Comparison of ENCODE assay signal across 25 cellular contexts in genomic region chr5:68862560-68862959, GRCh38.
"Had no signal": no experiment of that assay in that cellular context is flagged by ENCODE, and none has a peak within 500 bp of the region (broad histone marks: within the 10 kb centered on the region; RNA-seq: fewer than 3 reads in every experiment).

No MANE protein-coding gene starts in this region.

- H3K27ac ChIP-seq: neutrophil, pancreas, psoas muscle, right lobe of liver, sigmoid colon, stomach, thoracic aorta, thyroid gland, tibial nerve, upper lobe of left lung, vagina had no signal

- DNase-seq: nephron progenitor cell; nucleus accumbens; pancreas; psoas muscle; right cardiac atrium; right lobe of liver; sigmoid colon; small intestine; stimulated activated CD4-positive, alpha-beta T cell treated with anti-CD3 and anti-CD28 coated beads, Interleukin-15, amount 100 ng/mL, for 24 hours; stimulated activated CD4-positive, alpha-beta T cell treated with anti-CD3 and anti-CD28 coated beads, Interleukin-2, amount 100 ng/mL, for 24 hours; stimulated activated CD4-positive, alpha-beta T cell treated with anti-CD3 and anti-CD28 coated beads, Interleukin-2, amount 100 ng/mL, for 48 hours; stimulated activated CD4-positive, alpha-beta T cell treated with anti-CD3 and anti-CD28 coated beads, Interleukin-4, amount 100 ng/mL, for 24 hours; stimulated activated naive B cell treated with anti-CD40 and anti-IgM and Interleukin-4, amounts not matched to agents 10 μg/mL and 1 μg/mL and 100 μg/mL, for 72 hours; stimulated activated naive CD4-positive, alpha-beta T cell treated with Interleukin-2 at 50 U/mL for 16 hours; stomach; thyroid gland; trophoblast cell; upper lobe of left lung had no signal

- ATAC-seq: natural killer cell treated with Interleukin-12 subunit alpha and Interleukin-12 subunit beta and Interleukin-15 and Interleukin-18, amount 100 ng/mL, for 72 hours; pancreas; psoas muscle; right cardiac atrium; right lobe of liver; stimulated activated effector memory CD8-positive, alpha-beta T cell treated with anti-CD3 and anti-CD28 coated beads, Interleukin-12 subunit alpha, Interleukin-12 subunit beta, amount 100 ng/mL, for 72 hours; stimulated activated naive B cell treated with anti-CD40 and anti-IgM and Interleukin-4, amounts not matched to agents 10 μg/mL and 1 μg/mL and 100 μg/mL, for 72 hours had no signal

- H3K36me3 ChIP-seq: neutrophil, pancreas, right lobe of liver, sigmoid colon, stomach, thoracic aorta, thyroid gland, tibial nerve, upper lobe of left lung, vagina had no signal

- H3K4me1 ChIP-seq: pancreas, psoas muscle, right lobe of liver, sigmoid colon, stomach, thyroid gland, tibial nerve, upper lobe of left lung, vagina had no signal

- H3K27me3 ChIP-seq: neutrophil, pancreas, right lobe of liver, sigmoid colon, stomach, thyroid gland, tibial nerve, upper lobe of left lung, vagina had no signal

- H3K4me3 ChIP-seq: pancreas, psoas muscle, right lobe of liver, sigmoid colon, stomach, thoracic aorta, thyroid gland, tibial nerve, upper lobe of left lung, vagina had no signal

- H3K9me3 ChIP-seq: neutrophil, pancreas, psoas muscle, right lobe of liver, thyroid gland, vagina had no signal

- FAIRE-seq: pancreas, small intestine, urothelium cell line had no signal
